Comparison of ENCODE assay signal across 11 cellular contexts in genomic region chr7:98119257-98119918, GRCh38. TPM values are rescaled to one million over a fixed set of nuclear protein-coding genes. Genes with fewer than 3 reads are reported as not detected.
DNase-seq lines count a peak whose midpoint lies in the region; ATAC-seq and TF ChIP-seq lines count a peak whose summit lies in the region.
"Had no signal": no experiment of that assay in that cellular context is flagged by ENCODE, and none has a peak within 500 bp of the region (broad histone marks: within the 10 kb centered on the region; RNA-seq: fewer than 3 reads in every experiment).

No MANE protein-coding gene starts in this region.

- no peak for TF ChIP-seq POLR2A in breast epithelium (IDR thresholded peaks at IDR 0.05)

- ATAC-seq in WTC11 (no peak), GM19397 (IDR thresholded peaks at IDR 0.05; ENCODE audit: unreplicated experiment) (no peak), HG02884 (IDR thresholded peaks at IDR 0.05; ENCODE audit: unreplicated experiment) (no peak)

- peak overlapping the region; percentile 50 for H3K4me3 Mint-ChIP-seq in MCF 10A (ENCODE audit: unreplicated experiment)
- peak overlapping the region; percentile 33; the same call in 1 of the 2 replicates for H3K4me3 Mint-ChIP-seq in WTC11

- intact Hi-C loops in MCF 10A (cut with micrococcal nuclease) (no loop called here), breast epithelium (cut with DNase I; ENCODE audit: low total_unique reads) (no loop called here)

- no peaks in the 10 kb centered on the region for H3K4me1 ChIP-seq in breast epithelium

- DNase-seq in MCF 10A (ENCODE audit: unreplicated experiment) (peak; percentile 59), breast epithelium (ENCODE audit: low spot score in 2 of 2) (no peak), WTC11 (ENCODE audit: low spot score) (no peak), hepatic stellate cell (ENCODE audit: low spot score) (peak; percentile 65), inferior parietal cortex (ENCODE audit: extremely low spot score) (no peak), SKM-1 treated with dmso at 0.1 percent for 144 hours (lab: John Stamatoyannopoulos, UW; ENCODE audit: unreplicated experiment) (no peak)
- DNase-seq: Karpas-422, SHP77 had no signal

- H3K36me3 Mint-ChIP-seq in MCF 10A (ENCODE audit: insufficient read depth, unreplicated experiment) = no peaks in the 10 kb centered on the region
- peaks cover 4% of the 10 kb centered on the region; the same call in 1 of the 2 replicates for H3K36me3 Mint-ChIP-seq in WTC11

- no peaks in the 10 kb centered on the region for H3K27me3 ChIP-seq in breast epithelium
- H3K27me3 ChIP-seq: BLaER1 had no signal

- H3K27ac ChIP-seq in breast epithelium = no peak overlapping the region
- H3K27ac ChIP-seq: BLaER1 had no signal

- H3K36me3 ChIP-seq in breast epithelium = no peaks in the 10 kb centered on the region

- no peaks in the 10 kb centered on the region for H3K9me3 ChIP-seq in breast epithelium
- H3K9me3 ChIP-seq: BLaER1 had no signal

- H3K27me3 Mint-ChIP-seq in MCF 10A (ENCODE audit: insufficient read depth, unreplicated experiment) = no peaks in the 10 kb centered on the region
- no peaks in the 10 kb centered on the region for H3K27me3 Mint-ChIP-seq in WTC11 (ENCODE audit: low read depth)

- CTCF ChIA-PET in MCF 10A (lab: Yijun Ruan, JAX) = interaction anchor here (0.6 to 6.3 kb wide), 14 partner anchors 8 to 106 kb away, joined by 3 to 49 read pairs (median 6); partner anchors contain the start of gene LMTK2
- CTCF ChIA-PET in WTC11 (lab: Charles Lee) = interaction anchor here (1.0 to 3.9 kb wide), 5 partner anchors 9 to 49 kb away, joined by 3 to 13 read pairs (median 4); no protein-coding TSS in a partner anchor

- POLR2A ChIA-PET in MCF 10A (lab: Yijun Ruan, JAX) = interaction anchor here (0.6 to 7.1 kb wide), 10 partner anchors 9 to 194 kb away, joined by 3 to 117 read pairs (median 4); no protein-coding TSS in a partner anchor
- POLR2A ChIA-PET in WTC11 (lab: Charles Lee) = no interaction called here

- no peak overlapping the region for H3K4me3 ChIP-seq in breast epithelium
- H3K4me3 ChIP-seq: BLaER1 had no signal

- TSS peak; percentile 34 for BruUV-seq in MCF 10A (replicated peaks; lab: Mats Ljungman, UMichigan)

- TF ChIP-seq CTCF in MCF 10A (IDR thresholded peaks at IDR 0.05; ENCODE audit: unreplicated experiment) (no peak), breast epithelium (IDR thresholded peaks at IDR 0.05) (no peak), WTC11 (IDR thresholded peaks at IDR 0.05) (no peak)

- H3K27ac Mint-ChIP-seq in MCF 10A (ENCODE audit: low read depth, unreplicated experiment) (peak overlapping the region; percentile 87), WTC11 (peak overlapping the region; percentile 84; the same call in 1 of the 2 replicates)

- H3K9me3 Mint-ChIP-seq in MCF 10A (ENCODE audit: unreplicated experiment) = no peaks in the 10 kb centered on the region
- no peaks in the 10 kb centered on the region for H3K9me3 Mint-ChIP-seq in WTC11

- H3K4me1 Mint-ChIP-seq in MCF 10A (ENCODE audit: insufficient read depth, unreplicated experiment) (peaks cover 42% of the 10 kb centered on the region), WTC11 (peaks cover 32% of the 10 kb centered on the region)

TF ChIP-seq in WTC11, 78 proteins besides CTCF, POLR2A, EP300 and RAD21:
- TF ChIP-seq ZNF423 (CRISPR knock-in tag; IDR thresholded peaks at IDR 0.05) (no peak), FOXP4 (CRISPR knock-in tag; IDR thresholded peaks at IDR 0.05) (no peak), NR2C2 (CRISPR knock-in tag; IDR thresholded peaks at IDR 0.05) (no peak), CDX4 (CRISPR knock-in tag; IDR thresholded peaks at IDR 0.05; ENCODE audit: borderline replicate concordance) (no peak), NR1H2 (CRISPR knock-in tag; IDR thresholded peaks at IDR 0.05) (no peak), USF2 (CRISPR knock-in tag; IDR thresholded peaks at IDR 0.05) (no peak), ATF6 (CRISPR knock-in tag; IDR thresholded peaks at IDR 0.05) (no peak), HMGA2 (CRISPR knock-in tag; IDR thresholded peaks at IDR 0.05) (no peak), CREB1 (CRISPR knock-in tag; IDR thresholded peaks at IDR 0.05) (no peak), ZNF138 (CRISPR knock-in tag; conservative IDR thresholded peaks at IDR 0.05) (no peak), IRF2 (CRISPR knock-in tag; IDR thresholded peaks at IDR 0.05; ENCODE audit: borderline replicate concordance, low read depth) (no peak), ATF1 (CRISPR knock-in tag; IDR thresholded peaks at IDR 0.05) (no peak), GTF2I (CRISPR knock-in tag; conservative IDR thresholded peaks at IDR 0.05) (no peak), SMAD4 (CRISPR knock-in tag; IDR thresholded peaks at IDR 0.05) (no peak), AR (CRISPR knock-in tag; IDR thresholded peaks at IDR 0.05) (no peak)

RNA-seq across cellular contexts. Expression of gene LMTK2, which starts 12.7 kb away (rescaled TPM):
- total RNA-seq in MCF 10A (2022) (16.8 and 21.6 TPM in 2 replicates), breast epithelium (10 to 100 TPM in 2 of 3 donors, 1 to 10 TPM in 1; 9.4 to 16.7 (median 14.1) TPM), WTC11 (2021) (23.0 to 25.5 TPM (median 24.3 TPM) in 3 replicates)

Comparison
In these comparisons a context has a peak if more than half of its experiments do, and no peak if none do; other contexts are left out.
1. DNase-seq: peak in MCF 10A (single experiment) and hepatic stellate cell (single experiment); none in breast epithelium (0 of 2), WTC11 (single experiment), inferior parietal cortex (single experiment) and SKM-1 treated with dmso at 0.1 percent for 144 hours (single experiment).